ENCODE assay signal across 8 cellular contexts in genomic region chr18:48445540-48445939, GRCh38. TPM values are rescaled to one million over a fixed set of nuclear protein-coding genes. Genes with fewer than 3 reads are reported as not detected.
DNase-seq lines count a peak whose midpoint lies in the region; ATAC-seq and TF ChIP-seq lines count a peak whose summit lies in the region.

No MANE protein-coding gene starts in this region.

- no peaks in the 10 kb centered on the region for H4K20me1 ChIP-seq in OCI-LY7 (ENCODE audit: insufficient read depth, low read length)
- H4K20me1 ChIP-seq in fibroblast of lung (ENCODE audit: control insufficient read depth, extremely low read depth, insufficient read depth, low read length): no peaks in the 10 kb centered on the region

- WGBS in neuronal stem cell (ENCODE audit: extremely low coverage in 2 of 2, insufficient read length in 2 of 2, insufficient replicate concordance in 1 of 2), 2 donors: no CpG with 5 or more reads among the region's 3 CpGs

- H3K27ac ChIP-seq in OCI-LY7 (ENCODE audit: low read depth, low read length, poor library complexity, severe bottlenecking) (no peak overlapping the region), fibroblast of lung (ENCODE audit: insufficient read depth, low read length) (no peak overlapping the region), neuronal stem cell (replicated peaks; ENCODE audit: low read length) (no peak overlapping the region)

- H3K23ac ChIP-seq in neuronal stem cell (ENCODE audit: low read depth, low read length, poor library complexity): no peak overlapping the region

- POLR2A ChIA-PET in OCI-LY7 (lab: Charles Lee): interaction anchor here (0.6 to 0.8 kb wide), 2 partner anchors 25 to 217 kb away, joined by 4 read pairs; no protein-coding TSS in a partner anchor

- no peak overlapping the region for H3K18ac ChIP-seq in neuronal stem cell (ENCODE audit: low read length)

- DNase-seq in AG09319 (ENCODE audit: extremely low read depth, low read depth): peak; percentile 63
- peak; percentile 83 for DNase-seq in KBM-7
- DNase-seq in OCI-LY7 (ENCODE audit: low spot score): peak; percentile 56
- DNase-seq in activated T-cell treated with anti-CD3 and anti-CD28 coated beads for 1 hour (ENCODE audit: low read depth): peak; percentile 56
- DNase-seq in fibroblast of lung (ENCODE audit: low read depth in 2 of 2): peak; percentile 61 to 84
- DNase-seq in neuronal stem cell (ENCODE audit: low spot score): peak; percentile 75
- peak; percentile 72 for DNase-seq in stromal cell of bone marrow (ENCODE audit: low read depth)

- H3K4me3 ChIP-seq in OCI-LY7 (ENCODE audit: low read depth, low read length, poor library complexity, severe bottlenecking) (no peak overlapping the region), fibroblast of lung (replicated peaks in 1 of 4; ENCODE audit: control extremely low read depth in 1 of 4, insufficient read depth in 1 of 4, low read depth in 3 of 4, low read length in 4 of 4) (no peak overlapping the region), neuronal stem cell (ENCODE audit: low read length in 2 of 2) (no peak overlapping the region)

- no peak overlapping the region for H3K9ac ChIP-seq in fibroblast of lung (ENCODE audit: insufficient read depth, low read length)
- H3K9ac ChIP-seq in neuronal stem cell (ENCODE audit: low read depth, low read length, poor library complexity): no peak overlapping the region

- BruUV-seq in OCI-LY7 (replicated peaks; lab: Mats Ljungman, UMichigan): no TSS peak

- no peak overlapping the region for H2BK15ac ChIP-seq in neuronal stem cell (ENCODE audit: low read length)

- H3K9me3 ChIP-seq in OCI-LY7 (ENCODE audit: low read length): no peaks in the 10 kb centered on the region
- H3K9me3 ChIP-seq in fibroblast of lung (ENCODE audit: control insufficient read depth, insufficient read depth, low read depth, low read length): no peaks in the 10 kb centered on the region
- H3K9me3 ChIP-seq in neuronal stem cell (replicated peaks in 1 of 2; ENCODE audit: control insufficient read depth in 2 of 2, insufficient read depth in 1 of 2, low read depth in 1 of 2, low read length in 2 of 2): no peaks in the 10 kb centered on the region

- H3K36me3 ChIP-seq in OCI-LY7 (ENCODE audit: insufficient read depth, low read length): no peaks in the 10 kb centered on the region
- no peaks in the 10 kb centered on the region for H3K36me3 ChIP-seq in fibroblast of lung (ENCODE audit: control insufficient read depth, insufficient read depth, low read length)
- no peaks in the 10 kb centered on the region for H3K36me3 ChIP-seq in neuronal stem cell (replicated peaks in 1 of 2; ENCODE audit: control insufficient read depth in 2 of 2, insufficient read depth in 2 of 2, low read length in 2 of 2)

- ATAC-seq in GM18907 (IDR thresholded peaks at IDR 0.05; ENCODE audit: unreplicated experiment): peak; percentile 68

- no peak overlapping the region for H2AK5ac ChIP-seq in neuronal stem cell (ENCODE audit: low read depth, low read length)

- in situ Hi-C loops in KBM-7 (cut with MboI; ENCODE audit: low pct_unique_long_range_greater_than_20kb, low sequenced_read_pairs): loop anchor here (10.0 to 25.0 kb wide), 3 partner anchors 208 to 658 kb away; no protein-coding TSS in a partner anchor

- CTCF ChIA-PET in OCI-LY7 (lab: Charles Lee; ENCODE audit: unreplicated experiment): interaction anchor here (0.5 to 1.2 kb wide), 3 partner anchors 25 to 226 kb away, joined by 3 to 4 read pairs (median 3); no protein-coding TSS in a partner anchor

- H3K79me2 ChIP-seq in OCI-LY7 (ENCODE audit: insufficient read depth, low read depth, low read length) (no peaks in the 10 kb centered on the region), fibroblast of lung (ENCODE audit: control insufficient read depth, insufficient read depth, low read length) (no peaks in the 10 kb centered on the region)

- H3K27me3 ChIP-seq in fibroblast of lung (ENCODE audit: control insufficient read depth, insufficient read depth, low read length) (peaks cover 46% of the 10 kb centered on the region), neuronal stem cell (ENCODE audit: control insufficient read depth in 3 of 3, insufficient read depth in 3 of 3, low read depth in 1 of 3, low read length in 3 of 3) (peaks cover 0 to 24% (median 0%) of the 10 kb centered on the region in 3 experiments)

- no peaks in the 10 kb centered on the region for H3K79me1 ChIP-seq in neuronal stem cell (ENCODE audit: low read depth, low read length)

- no peak overlapping the region for H4K8ac ChIP-seq in neuronal stem cell (ENCODE audit: low read depth, low read length)

- no peak overlapping the region for H3K4ac ChIP-seq in neuronal stem cell (ENCODE audit: low read length)

- H2BK12ac ChIP-seq in neuronal stem cell (ENCODE audit: low read length): no peak overlapping the region

- H3K4me1 ChIP-seq in OCI-LY7 (ENCODE audit: insufficient read depth, low read length, poor library complexity, severe bottlenecking): no peaks in the 10 kb centered on the region
- no peaks in the 10 kb centered on the region for H3K4me1 ChIP-seq in fibroblast of lung (ENCODE audit: control insufficient read depth, extremely low read depth, insufficient read depth, low read length)
- H3K4me1 ChIP-seq in neuronal stem cell (ENCODE audit: control insufficient read depth in 2 of 2, insufficient read depth in 1 of 2, low read depth in 1 of 2, low read length in 2 of 2): peaks cover 2% of the 10 kb centered on the region in 2 donors

- H3K9me2 ChIP-seq in OCI-LY7 (ENCODE audit: insufficient read depth, low read length): no peaks in the 10 kb centered on the region

- H2BK5ac ChIP-seq in neuronal stem cell (ENCODE audit: low read length): no peak overlapping the region

- TF ChIP-seq CTCF in AG09319 (IDR thresholded peaks at IDR 0.05; ENCODE audit: low read depth, low read length): peak; percentile 95
- peak; percentile 78 for TF ChIP-seq CTCF in OCI-LY7 (conservative IDR thresholded peaks at IDR 0.05; ENCODE audit: low read length)
- peak; percentile 95 to 97 for TF ChIP-seq CTCF in fibroblast of lung (conservative IDR thresholded peaks at IDR 0.05 in 1 of 2, IDR thresholded peaks at IDR 0.05 in 1 of 2; ENCODE audit: low read depth in 1 of 2, low read length in 2 of 2)

- no peak overlapping the region for H4K91ac ChIP-seq in neuronal stem cell (ENCODE audit: low read depth, low read length, poor library complexity)

- H2BK120ac ChIP-seq in neuronal stem cell (ENCODE audit: low read depth, low read length): no peak overlapping the region

- intact Hi-C loops in OCI-LY7 (cut with micrococcal nuclease; ENCODE audit: unreplicated experiment): loop anchor here (5.0 to 10.0 kb wide), 2 partner anchors 211 to 423 kb away; no protein-coding TSS in a partner anchor

- H3K4me2 ChIP-seq in OCI-LY7 (ENCODE audit: low read length) (no peak overlapping the region), fibroblast of lung (ENCODE audit: extremely low read depth, insufficient read depth, low read length) (no peak overlapping the region), neuronal stem cell (ENCODE audit: insufficient read depth, low read length, poor library complexity, severe bottlenecking) (no peak overlapping the region)

- H3K14ac ChIP-seq in neuronal stem cell (ENCODE audit: low read length): no peak overlapping the region

- H2AFZ ChIP-seq in OCI-LY7 (ENCODE audit: low read length): no peak overlapping the region
- H2AFZ ChIP-seq in fibroblast of lung (ENCODE audit: low read length): no peak overlapping the region
- no peak overlapping the region for H2AFZ ChIP-seq in neuronal stem cell (ENCODE audit: low read length)

RNA-seq across cellular contexts. Expression of gene ZBTB7C, which starts 36.4 kb away (rescaled TPM):
- total RNA-seq in OCI-LY7 (2014; rRNA removed; shearing (Covaris generic)): not detected in 2 replicates
- total RNA-seq in OCI-LY7 (2022) (not detected in 2 replicates), fibroblast of lung (0.33 and 0.51 TPM in 2 replicates)
- polyA plus RNA-seq in fibroblast of lung: 0.10 and 0.19 TPM in 2 replicates
- 0.02 and 0.05 TPM in 2 replicates for polyA plus RNA-seq in fibroblast of lung (2012)
- not detected in 2 replicates for polyA minus RNA-seq in fibroblast of lung (ENCODE audit: low replicate concordance)
- polyA plus RNA-seq in neuronal stem cell (2013, experiment 1 of 2): 2.0 TPM
- 1.9 TPM for polyA plus RNA-seq in neuronal stem cell (2013, experiment 2 of 2)
